ENCODE assay signal across 1 cellular context in the genomic region with DNA sequence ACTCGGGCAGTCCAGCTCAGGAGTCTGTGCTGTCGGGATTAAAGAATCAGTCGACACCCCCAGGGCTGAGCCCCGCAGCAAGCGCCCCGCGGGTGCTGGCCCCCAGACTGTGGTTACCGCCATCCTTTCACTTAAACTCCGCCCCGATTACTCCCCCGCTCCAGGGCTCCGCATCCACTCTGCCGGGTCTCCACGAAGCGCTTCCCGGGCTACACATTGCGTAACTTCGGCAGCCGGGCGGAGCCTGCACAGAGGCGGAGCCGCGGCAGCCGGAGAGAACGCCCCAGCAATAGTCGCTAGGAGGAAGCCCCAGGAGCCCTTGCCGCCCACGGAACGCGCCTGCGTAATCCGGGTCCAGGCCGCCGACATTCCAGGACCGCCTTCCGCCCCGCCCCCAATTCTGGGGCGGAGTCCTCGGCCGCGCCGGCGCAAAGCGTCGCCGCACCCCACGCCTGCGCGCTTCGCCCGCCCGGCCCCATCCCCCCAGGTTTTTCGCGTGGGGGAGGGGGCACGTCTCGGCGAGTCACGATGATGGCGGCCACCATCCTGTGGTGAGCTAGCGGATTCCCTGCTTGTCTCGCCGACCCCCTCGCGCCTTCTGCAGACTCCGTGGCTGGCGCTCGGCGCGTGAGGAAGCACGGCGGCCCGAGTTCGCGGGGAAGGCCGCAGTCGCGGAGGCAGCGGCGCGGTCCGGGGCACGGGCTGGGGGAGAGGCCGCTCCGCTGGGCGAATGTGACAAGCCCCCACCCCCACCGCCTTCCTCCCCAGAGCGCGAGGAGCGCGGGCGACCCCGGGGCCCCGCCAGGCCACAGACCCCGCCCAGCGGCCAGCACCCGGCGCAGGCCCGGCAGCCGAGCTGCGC.
A peak's percentile ranks its signal among the peaks of the same experiment; 100 is the strongest.
TF ChIP-seq lines count a peak whose summit lies in the region.

A gene (plus strand): TSS at position 521 of the 862 bp plus-strand sequence. CDS start 351 bp downstream, outside the sequence.

TF ChIP-seq in SK-N-SH, 30 proteins besides CTCF, POLR2A, EP300 and RAD21 (continued from another document):
- peak; percentile 96 for TF ChIP-seq TAF1 (IDR thresholded peaks at IDR 0.05; ENCODE audit: borderline replicate concordance, low read depth, low read length)
